13 cellular contexts compared by ENCODE assay signal in genomic region chr1:62045579-62045978, GRCh38.
A peak's percentile ranks its signal among the peaks of the same experiment; 100 is the strongest.
DNase-seq lines count a peak whose midpoint lies in the region; ATAC-seq, FAIRE-seq and TF ChIP-seq lines count a peak whose summit lies in the region.
"Had no signal": no experiment of that assay in that cellular context is flagged by ENCODE, and none has a peak within 500 bp of the region (broad histone marks: within the 10 kb centered on the region; RNA-seq: fewer than 3 reads in every experiment).

No MANE protein-coding gene starts in this region.

- H3K9ac ChIP-seq in astrocyte (ENCODE audit: low read length): no peak overlapping the region

- H3K27ac ChIP-seq in astrocyte (ENCODE audit: low read depth, low read length): no peak overlapping the region
- H3K27ac ChIP-seq: ovary had no signal

- H3K4me3 ChIP-seq in astrocyte (ENCODE audit: insufficient read depth, low read depth, low read length): no peak overlapping the region
- H3K4me3 ChIP-seq: ovary had no signal

- H2AFZ ChIP-seq in astrocyte (ENCODE audit: low read depth, low read length): no peak overlapping the region

- H3K79me2 ChIP-seq in astrocyte (ENCODE audit: insufficient read depth, low read length): no peaks in the 10 kb centered on the region

- H3K4me3 Mint-ChIP-seq in astrocyte (ENCODE audit: unreplicated experiment) (no peak overlapping the region), nephron progenitor cell (no peak overlapping the region)

- no peak for FAIRE-seq in astrocyte (lab: Jason Lieb, UNC)

- H3K9me3 Mint-ChIP-seq in astrocyte (ENCODE audit: unreplicated experiment) (no peaks in the 10 kb centered on the region), nephron progenitor cell (no peaks in the 10 kb centered on the region)

- no peak for ATAC-seq in HG02870 (IDR thresholded peaks at IDR 0.05; ENCODE audit: unreplicated experiment)

- no peaks in the 10 kb centered on the region for H4K20me1 ChIP-seq in astrocyte (ENCODE audit: insufficient read depth, low read length)

- peaks cover 2% of the 10 kb centered on the region for H3K36me3 Mint-ChIP-seq in astrocyte (ENCODE audit: low read depth, unreplicated experiment)
- no peaks in the 10 kb centered on the region for H3K36me3 Mint-ChIP-seq in nephron progenitor cell (ENCODE audit: low read depth)

- H3K4me1 Mint-ChIP-seq in astrocyte (ENCODE audit: low read depth, unreplicated experiment) (peaks cover 13% of the 10 kb centered on the region), nephron progenitor cell (peaks cover 10% of the 10 kb centered on the region)

- H3K9me3 ChIP-seq in astrocyte (ENCODE audit: insufficient read depth, low read depth, low read length): no peaks in the 10 kb centered on the region
- H3K9me3 ChIP-seq: Caco-2, ovary had no signal

- no peaks in the 10 kb centered on the region for H3K4me1 ChIP-seq in astrocyte (ENCODE audit: insufficient read depth, low read length)

- H3K4me2 ChIP-seq in astrocyte (ENCODE audit: low read length): peak overlapping the region; percentile 4

- TF ChIP-seq CTCF in astrocyte (IDR thresholded peaks at IDR 0.05; ENCODE audit: insufficient read depth, low read depth, low read length) (no peak), nephron progenitor cell (IDR thresholded peaks at IDR 0.05) (no peak)

- H3K27me3 ChIP-seq in astrocyte (ENCODE audit: insufficient read depth, low read length): no peaks in the 10 kb centered on the region
- H3K27me3 ChIP-seq: ovary had no signal

- DNase-seq in DMS53 treated with DMSO at 0.1 percent for 48 hours (lab: John Stamatoyannopoulos, UW; ENCODE audit: unreplicated experiment) (peak; percentile 85), NCI-H1105 (lab: John Stamatoyannopoulos, UW) (peak; percentile 45), astrocyte (ENCODE audit: low read depth) (peak; percentile 49), lung microvascular endothelial cell (ENCODE audit: low read depth in 2 of 2) (peak; percentile 1 to 6), nephron progenitor cell (no peak), DMS114 treated with DMSO at 0.1 percent for 48 hours (lab: John Stamatoyannopoulos, UW; ENCODE audit: unreplicated experiment) (no peak), NCI-H187 (lab: John Stamatoyannopoulos, UW) (no peak)
- DNase-seq: activated gamma-delta T cell treated with Interleukin-2 at 50 U/mL for 16 hours, Caco-2, islet precursor cell, OCI-M1, ovary had no signal

- H3K36me3 ChIP-seq in astrocyte (ENCODE audit: insufficient read depth, low read length): no peaks in the 10 kb centered on the region
- H3K36me3 ChIP-seq: ovary had no signal

- H3K27ac Mint-ChIP-seq in astrocyte (ENCODE audit: unreplicated experiment) (peak overlapping the region; percentile 53), nephron progenitor cell (no peak overlapping the region)

- H3K27me3 Mint-ChIP-seq in astrocyte (ENCODE audit: low read depth, unreplicated experiment) (no peaks in the 10 kb centered on the region), nephron progenitor cell (ENCODE audit: low read depth, poor library complexity) (no peaks in the 10 kb centered on the region)

Comparison
In these comparisons a context has a peak if more than half of its experiments do, and no peak if none do; other contexts are left out.
1. DNase-seq: peak in DMS53 treated with DMSO at 0.1 percent for 48 hours (single experiment), NCI-H1105 (single experiment), astrocyte (single experiment) and lung microvascular endothelial cell (2 of 2); none in nephron progenitor cell (single experiment), DMS114 treated with DMSO at 0.1 percent for 48 hours (single experiment) and NCI-H187 (0 of 2).